ENCODE assay signal across 8 cellular contexts in the genomic region with DNA sequence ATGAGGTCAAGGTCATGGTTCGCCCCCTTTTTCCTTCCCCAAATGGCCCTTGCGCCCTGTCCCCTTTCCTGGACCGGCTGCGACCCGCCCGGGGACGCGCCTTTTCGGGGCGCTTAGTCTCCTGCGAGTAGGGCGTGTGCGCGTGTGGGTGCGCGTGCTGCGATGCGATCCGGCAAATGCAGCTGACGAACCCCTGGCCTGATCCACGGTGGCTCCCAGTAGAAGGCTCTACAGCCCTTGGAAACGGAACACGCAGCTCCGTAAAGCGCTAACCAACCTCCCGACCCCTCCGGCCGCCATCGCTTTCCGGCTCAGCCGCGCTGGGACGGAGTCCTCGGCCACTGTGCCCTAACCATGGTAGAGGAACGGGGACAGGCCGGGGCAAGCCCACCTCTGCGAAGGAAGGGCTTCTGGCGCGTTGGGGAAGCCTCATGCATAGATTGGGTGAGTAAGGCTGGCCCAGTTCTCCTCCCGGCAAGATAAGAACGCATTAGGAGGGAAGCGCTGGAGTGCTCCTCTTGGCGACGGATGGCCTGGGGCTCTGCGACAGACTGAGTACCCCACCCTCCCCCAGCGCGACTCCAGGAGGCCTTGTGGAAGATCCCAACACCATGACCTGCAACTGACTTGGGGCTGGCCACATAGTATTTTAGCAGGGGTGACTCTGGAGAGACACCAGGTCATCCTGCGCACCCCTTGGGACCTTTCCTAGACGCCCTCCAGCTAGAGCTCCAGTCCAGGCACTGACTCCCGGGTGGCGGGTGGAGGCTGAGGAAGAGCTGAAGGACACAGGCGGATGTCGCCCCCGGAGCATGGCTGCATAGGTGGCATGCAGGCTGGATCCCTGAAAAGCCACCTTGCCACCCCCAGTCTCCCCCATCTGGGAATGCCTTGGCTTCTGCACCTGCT. TPM values are rescaled to one million over a fixed set of nuclear protein-coding genes. Genes with fewer than 3 reads are reported as not detected.
DNase-seq lines count a peak whose midpoint lies in the region; ATAC-seq lines count a peak whose summit lies in the region.

No MANE protein-coding gene starts in this region.

- peak overlapping the region; percentile 84 for H3K4me3 Mint-ChIP-seq in activated T-cell treated with anti-CD3 and anti-CD28 coated beads, Interleukin-2, amount 50 U/mL, for 4 hours

- ATAC-seq in activated T-cell treated with anti-CD3 and anti-CD28 coated beads, Interleukin-2, amount 50 U/mL, for 4 hours = peak; percentile 14 to 17
- ATAC-seq in right cardiac atrium (peak in 1 of 2 donors; percentile 11), HG03025 (IDR thresholded peaks at IDR 0.05; ENCODE audit: low FRiP score, unreplicated experiment) (no peak), GM21528 (IDR thresholded peaks at IDR 0.05; ENCODE audit: low FRiP score, unreplicated experiment) (no peak)

- in situ Hi-C loops in HAP-1 (cut with MboI; ENCODE audit: low sequenced_read_pairs) = no loop called here

- H3K4me1 ChIP-seq in HAP-1 = peaks cover 9% of the 10 kb centered on the region; the same call in 1 of the 2 replicates
- H3K4me1 ChIP-seq in right cardiac atrium (ENCODE audit: control insufficient read depth, insufficient read depth, low read length) = no peaks in the 10 kb centered on the region

- intact Hi-C loops in right cardiac atrium (cut with DNase I) = no loop called here

- no peaks in the 10 kb centered on the region for H3K36me3 Mint-ChIP-seq in activated T-cell treated with anti-CD3 and anti-CD28 coated beads, Interleukin-2, amount 50 U/mL, for 4 hours (ENCODE audit: insufficient read depth)

- DNase-seq in HAP-1 (ENCODE audit: low spot score in 2 of 2) (no peak), right cardiac atrium (peak in 1 of 3 donors; percentile 52), SIG-M5 treated with dmso at 0.1 percent for 504 hours (lab: John Stamatoyannopoulos, UW; ENCODE audit: unreplicated experiment) (no peak), NCI-H1092 treated with DMSO at 0.1 percent for 48 hours (lab: John Stamatoyannopoulos, UW) (no peak)
- no peak for DNase-seq in activated T-cell treated with anti-CD3 and anti-CD28 coated beads, Interleukin-2, amount 50 U/mL, for 4 hours

- H3K36me3 ChIP-seq in HAP-1 (replicated peaks) = no peaks in the 10 kb centered on the region

- H3K27ac ChIP-seq in right cardiac atrium (ENCODE audit: low read length) (no peak overlapping the region), skin epidermis (peak overlapping the region in 10 of 21 experiments; percentile 15 to 71 (median 56))

- peaks cover 7% of the 10 kb centered on the region for H3K4me1 Mint-ChIP-seq in activated T-cell treated with anti-CD3 and anti-CD28 coated beads, Interleukin-2, amount 50 U/mL, for 4 hours (ENCODE audit: low read depth)

- H3K4me3 ChIP-seq in HAP-1 (peak overlapping the region; percentile 66), right cardiac atrium (ENCODE audit: low read length) (peak overlapping the region; percentile 72), skin epidermis (peak overlapping the region; percentile 57 to 90 (median 74))

- no peaks in the 10 kb centered on the region for H3K9me3 ChIP-seq in HAP-1
- no peaks in the 10 kb centered on the region for H3K9me3 ChIP-seq in right cardiac atrium (ENCODE audit: control insufficient read depth, low read length)

- WGBS in right cardiac atrium = 14% methylated on average over 54 of the region's 54 CpGs

- H3K27me3 Mint-ChIP-seq in activated T-cell treated with anti-CD3 and anti-CD28 coated beads, Interleukin-2, amount 50 U/mL, for 4 hours (ENCODE audit: low read depth) = peaks cover 51% of the 10 kb centered on the region

- no peaks in the 10 kb centered on the region for H3K9me3 Mint-ChIP-seq in activated T-cell treated with anti-CD3 and anti-CD28 coated beads, Interleukin-2, amount 50 U/mL, for 4 hours

- H3K27me3 ChIP-seq in HAP-1 (ENCODE audit: low read depth) = no peaks in the 10 kb centered on the region
- no peaks in the 10 kb centered on the region for H3K27me3 ChIP-seq in right cardiac atrium (ENCODE audit: control insufficient read depth, insufficient read depth)

RNA-seq across cellular contexts. Expression of gene SLC4A11, which starts 1.1 kb away (rescaled TPM):
- total RNA-seq in activated T-cell treated with anti-CD3 and anti-CD28 coated beads, Interleukin-2, amount 50 U/mL, for 4 hours = 1 to 10 TPM; 1.3 to 3.1 (median 1.4) TPM
- total RNA-seq in right cardiac atrium = under 1 TPM in 1 of 4 donors, not detected in 3; 0.29 TPM
- polyA plus RNA-seq in right cardiac atrium = 0.36 TPM

RNA-seq across cellular contexts. Expression of gene ITPA, which starts 30.8 kb away (rescaled TPM):
- total RNA-seq in activated T-cell treated with anti-CD3 and anti-CD28 coated beads, Interleukin-2, amount 50 U/mL, for 4 hours = 100 to 1,000 TPM; 106 to 138 (median 130) TPM
- total RNA-seq in right cardiac atrium = 10 to 100 TPM; 16.6 to 21.1 (median 17.0) TPM
- 21.8 TPM for polyA plus RNA-seq in right cardiac atrium

RNA-seq across cellular contexts. Expression of gene DDRGK1, which starts 35.6 kb away (rescaled TPM):
- 10 to 100 TPM; 65.4 to 75.8 (median 68.9) TPM for total RNA-seq in activated T-cell treated with anti-CD3 and anti-CD28 coated beads, Interleukin-2, amount 50 U/mL, for 4 hours
- total RNA-seq in right cardiac atrium = 10 to 100 TPM; 37.4 to 40.6 (median 38.9) TPM
- 38.1 TPM for polyA plus RNA-seq in right cardiac atrium

Comparison
In these comparisons a context has a peak if more than half of its experiments do, and no peak if none do; other contexts are left out.
1. ATAC-seq: peak in activated T-cell treated with anti-CD3 and anti-CD28 coated beads, Interleukin-2, amount 50 U/mL, for 4 hours (2 of 2); none in HG03025 (single experiment) and GM21528 (single experiment).
2. RNA of gene ITPA, which starts 30.8 kb away (total RNA-seq): 106 to 138 TPM in activated T-cell treated with anti-CD3 and anti-CD28 coated beads, Interleukin-2, amount 50 U/mL, for 4 hours; 16.6 to 21.1 TPM in right cardiac atrium; every median in the first group is over 4 times any median in the second.
3. Peak in every context shown above with its lines, with median percentiles within 50 percentile points of each other: H3K4me3 ChIP-seq.